In the genomic region with DNA sequence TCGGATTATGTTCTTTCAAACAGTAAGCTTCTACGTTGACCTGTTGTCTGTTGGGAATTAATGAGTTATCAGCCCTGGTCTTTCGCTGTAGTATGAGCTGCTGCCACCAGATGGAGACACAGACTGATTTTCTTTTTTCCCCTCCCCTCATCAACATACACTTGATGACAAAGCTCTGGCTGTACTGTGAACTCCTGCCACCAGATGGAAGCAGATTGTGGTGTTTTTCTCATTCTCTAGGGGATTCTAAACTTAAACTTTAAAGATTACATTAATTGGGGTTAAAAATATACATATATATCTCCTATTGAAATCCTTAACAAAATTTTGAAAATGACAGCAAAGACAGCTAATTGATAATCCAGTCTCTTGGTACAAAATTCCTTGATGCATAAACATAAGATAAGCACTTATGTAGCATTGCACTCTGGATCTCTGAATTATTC, we compare ENCODE assay signal across 8 cellular contexts. TPM values are rescaled to one million over a fixed set of nuclear protein-coding genes. Genes with fewer than 3 reads are reported as not detected.
DNase-seq lines count a peak whose midpoint lies in the region; TF ChIP-seq lines count a peak whose summit lies in the region.

No MANE protein-coding gene starts in this region.

- DNase-seq in GF-D8 (lab: John Stamatoyannopoulos, UW) (peak; percentile 16), H7 (peak; percentile 86), LoVo (ENCODE audit: low spot score) (peak; percentile 32), RKO (ENCODE audit: low spot score) (peak; percentile 88), fibroblast of the aortic adventitia (ENCODE audit: low read depth) (peak; percentile 86), nucleus accumbens (lab: John Stamatoyannopoulos, UW) (peak in 46 of 56 donors; percentile 1 to 77 (median 28)), transverse colon (peak; percentile 76)
- peak; percentile 36 for DNase-seq in activated T-helper 1 cell treated with anti-CD3 and anti-CD28 coated beads, Interleukin-12 subunit alpha, Interleukin-12 subunit beta, Interleukin-2, Interleukin-4 antibody, amounts not matched to agents 30 ng/mL and 10 ng/mL and 1 ng/mL, durations not matched to agents 14 hours and 24 hours and 36 hours (ENCODE audit: low spot score)

- no peak for TF ChIP-seq EP300 in transverse colon (IDR thresholded peaks at IDR 0.05; ENCODE audit: low read depth)

- no peaks in the 10 kb centered on the region for H3K27me3 ChIP-seq in H7 (ENCODE audit: control insufficient read depth, insufficient read depth, low read length)
- H3K27me3 ChIP-seq in transverse colon: no peaks in the 10 kb centered on the region

- no peaks in the 10 kb centered on the region for H3K27me3 Mint-ChIP-seq in activated T-helper 1 cell treated with anti-CD3 and anti-CD28 coated beads, Interleukin-12 subunit alpha, Interleukin-12 subunit beta, Interleukin-2, Interleukin-4 antibody, amounts not matched to agents 30 ng/mL and 10 ng/mL and 1 ng/mL, durations not matched to agents 14 hours and 24 hours and 36 hours (ENCODE audit: insufficient read depth)

- TF ChIP-seq CTCF in fibroblast of the aortic adventitia (IDR thresholded peaks at IDR 0.05; ENCODE audit: insufficient read depth, low read length): peak; percentile 80
- TF ChIP-seq CTCF in transverse colon (IDR thresholded peaks at IDR 0.05): peak; percentile 62 to 91 (median 85)

- H3K9me3 ChIP-seq in transverse colon: no peaks in the 10 kb centered on the region

- intact Hi-C loops in activated T-helper 1 cell treated with anti-CD3 and anti-CD28 coated beads, Interleukin-12 subunit alpha, Interleukin-12 subunit beta, Interleukin-2, Interleukin-4 antibody, amounts not matched to agents 30 ng/mL and 10 ng/mL and 1 ng/mL, durations not matched to agents 14 hours and 24 hours and 36 hours (cut with micrococcal nuclease): loop anchor here (1.0 to 10.0 kb wide), 4 partner anchors 151 to 1679 kb away; a partner anchor contains a TSS
- intact Hi-C loops in transverse colon (cut with DNase I; ENCODE audit: low total_unique reads): no loop called here

- H3K4me3 ChIP-seq in H7 (ENCODE audit: insufficient read depth, low read depth, low read length) (no peak overlapping the region), fibroblast of the aortic adventitia (ENCODE audit: low read depth, low read length) (no peak overlapping the region), transverse colon (no peak overlapping the region)

- H3K27ac Mint-ChIP-seq in activated T-helper 1 cell treated with anti-CD3 and anti-CD28 coated beads, Interleukin-12 subunit alpha, Interleukin-12 subunit beta, Interleukin-2, Interleukin-4 antibody, amounts not matched to agents 30 ng/mL and 10 ng/mL and 1 ng/mL, durations not matched to agents 14 hours and 24 hours and 36 hours: no peak overlapping the region

- no peak overlapping the region for H3K4me3 Mint-ChIP-seq in activated T-helper 1 cell treated with anti-CD3 and anti-CD28 coated beads, Interleukin-12 subunit alpha, Interleukin-12 subunit beta, Interleukin-2, Interleukin-4 antibody, amounts not matched to agents 30 ng/mL and 10 ng/mL and 1 ng/mL, durations not matched to agents 14 hours and 24 hours and 36 hours

- no peaks in the 10 kb centered on the region for H3K4me1 ChIP-seq in transverse colon

- no peaks in the 10 kb centered on the region for H3K9me3 Mint-ChIP-seq in activated T-helper 1 cell treated with anti-CD3 and anti-CD28 coated beads, Interleukin-12 subunit alpha, Interleukin-12 subunit beta, Interleukin-2, Interleukin-4 antibody, amounts not matched to agents 30 ng/mL and 10 ng/mL and 1 ng/mL, durations not matched to agents 14 hours and 24 hours and 36 hours

- in situ Hi-C loops in transverse colon (cut with MboI; ENCODE audit: low pct_ligation_motif_present in 1 of 4, low pct_unique_long_range_greater_than_20kb in 1 of 4, low sequenced_read_pairs in 3 of 4): no loop called here

- peaks cover 26% of the 10 kb centered on the region for H3K36me3 Mint-ChIP-seq in activated T-helper 1 cell treated with anti-CD3 and anti-CD28 coated beads, Interleukin-12 subunit alpha, Interleukin-12 subunit beta, Interleukin-2, Interleukin-4 antibody, amounts not matched to agents 30 ng/mL and 10 ng/mL and 1 ng/mL, durations not matched to agents 14 hours and 24 hours and 36 hours (ENCODE audit: low read depth)

- H3K36me3 ChIP-seq in H7 (replicated peaks; ENCODE audit: control insufficient read depth, insufficient read depth, low read length): peaks cover 26% of the 10 kb centered on the region
- H3K36me3 ChIP-seq in transverse colon: no peaks in the 10 kb centered on the region

- no peak overlapping the region for H3K27ac ChIP-seq in transverse colon

- WGBS in transverse colon (ENCODE audit: low coverage in 1 of 2), 2 donors: 7 to 10% methylated on average over 3 of the region's 3 CpGs

- TF ChIP-seq POLR2A in transverse colon (IDR thresholded peaks at IDR 0.05): no peak

- H3K4me1 Mint-ChIP-seq in activated T-helper 1 cell treated with anti-CD3 and anti-CD28 coated beads, Interleukin-12 subunit alpha, Interleukin-12 subunit beta, Interleukin-2, Interleukin-4 antibody, amounts not matched to agents 30 ng/mL and 10 ng/mL and 1 ng/mL, durations not matched to agents 14 hours and 24 hours and 36 hours (ENCODE audit: low read depth): peaks cover 20% of the 10 kb centered on the region

RNA-seq across cellular contexts. Expression of a gene that starts 44.8 kb away (rescaled TPM):
- 396 and 418 TPM in 2 replicates for total RNA-seq in H7 (2014; rRNA removed; shearing (Covaris generic))
- total RNA-seq in activated T-helper 1 cell treated with anti-CD3 and anti-CD28 coated beads, Interleukin-12 subunit alpha, Interleukin-12 subunit beta, Interleukin-2, Interleukin-4 antibody, amounts not matched to agents 30 ng/mL and 10 ng/mL and 1 ng/mL, durations not matched to agents 14 hours and 24 hours and 36 hours: 144 and 145 TPM in 2 replicates
- total RNA-seq in fibroblast of the aortic adventitia (ENCODE audit: low replicate concordance): 46.3 and 214 TPM in 2 replicates
- 10 to 100 TPM; 32.4 to 95.4 (median 43.8) TPM for total RNA-seq in transverse colon

RNA-seq across cellular contexts. Expression of a gene that starts 46.8 kb away (rescaled TPM):
- 0.04 and 0.07 TPM in 2 replicates for total RNA-seq in H7 (2014; rRNA removed; shearing (Covaris generic))
- total RNA-seq in activated T-helper 1 cell treated with anti-CD3 and anti-CD28 coated beads, Interleukin-12 subunit alpha, Interleukin-12 subunit beta, Interleukin-2, Interleukin-4 antibody, amounts not matched to agents 30 ng/mL and 10 ng/mL and 1 ng/mL, durations not matched to agents 14 hours and 24 hours and 36 hours: 12.8 and 14.3 TPM in 2 replicates
- total RNA-seq in fibroblast of the aortic adventitia (ENCODE audit: low replicate concordance) (5.6 and 6.7 TPM in 2 replicates), transverse colon (under 1 TPM in 2 of 4 donors, not detected in 2; 0.14 to 0.20 TPM)

Comparison
In these comparisons a context has a peak if more than half of its experiments do, and no peak if none do; other contexts are left out.
1. DNase-seq: peak in every context shown above with its lines; median percentile 88 in RKO; 86 in H7; 86 in fibroblast of the aortic adventitia; 76 in transverse colon; 36 in activated T-helper 1 cell treated with anti-CD3 and anti-CD28 coated beads, Interleukin-12 subunit alpha, Interleukin-12 subunit beta, Interleukin-2, Interleukin-4 antibody, amounts not matched to agents 30 ng/mL and 10 ng/mL and 1 ng/mL, durations not matched to agents 14 hours and 24 hours and 36 hours; 32 in LoVo; 28 in nucleus accumbens; 16 in GF-D8.